1 cellular context compared by ENCODE assay signal in the genomic region with DNA sequence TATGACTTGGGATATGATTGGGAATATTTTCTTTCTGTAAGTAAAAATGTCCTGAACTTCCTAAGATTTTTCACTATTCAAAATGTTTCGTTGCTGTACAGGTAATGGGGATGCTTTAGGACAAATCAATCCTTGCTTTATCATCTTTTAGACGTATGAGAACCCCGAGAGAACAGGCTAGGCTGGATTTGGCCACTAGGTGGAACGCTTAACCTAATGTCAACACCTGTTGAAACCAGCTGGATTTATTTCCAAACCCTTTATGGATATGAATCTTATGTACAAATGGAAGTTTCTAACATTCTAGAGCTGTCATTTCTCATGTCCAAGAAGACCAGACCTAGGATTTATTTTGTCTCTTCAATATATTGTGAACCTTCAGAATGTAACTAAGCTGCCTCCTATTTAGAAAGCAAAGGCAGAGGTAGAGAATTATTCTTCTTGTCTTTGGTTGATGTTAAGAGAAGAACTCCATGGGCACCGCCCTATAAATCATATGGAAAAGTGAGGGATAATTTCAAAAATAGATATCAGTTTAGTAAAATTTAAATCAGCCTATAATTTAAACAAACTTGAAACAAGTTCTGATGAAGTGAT.
TF ChIP-seq lines count a peak whose summit lies in the region.

No MANE protein-coding gene starts in this region.

TF ChIP-seq in IMR-90, 13 proteins besides CTCF, POLR2A, EP300 and RAD21:
- TF ChIP-seq SMC3 (IDR thresholded peaks at IDR 0.05; ENCODE audit: low read depth, low read length) (peak; percentile 76), MAFK (IDR thresholded peaks at IDR 0.05; ENCODE audit: low read depth, low read length) (no peak)
